Comparison of ENCODE assay signal across 10 cellular contexts in genomic region chr17:2212328-2212981, GRCh38.
DNase-seq lines count a peak whose midpoint lies in the region; ATAC-seq and TF ChIP-seq lines count a peak whose summit lies in the region.
"Had no signal": no experiment of that assay in that cellular context is flagged by ENCODE, and none has a peak within 500 bp of the region (broad histone marks: within the 10 kb centered on the region; RNA-seq: fewer than 3 reads in every experiment).

No MANE protein-coding gene starts in this region.

- H3K9me3 ChIP-seq in tibial nerve = no peaks in the 10 kb centered on the region
- H3K9me3 ChIP-seq: BLaER1 treated with 17β-estradiol and CSF1 and Interleukin-3, amounts not matched to agents 10 nM and 100 nM had no signal

- H3K27ac Mint-ChIP-seq in activated T-cell treated with anti-CD3 and anti-CD28 coated beads, Interleukin-2, amount 50 U/mL, for 24 hours = peak overlapping the region; percentile 91
- H3K27ac Mint-ChIP-seq in memory B cell = peak overlapping the region; percentile 72
- H3K27ac Mint-ChIP-seq: neural progenitor cell had no signal

- TF ChIP-seq EP300 in tibial nerve (IDR thresholded peaks at IDR 0.05) = peak in 1 of 2 donors; percentile 73

- peaks cover 20% of the 10 kb centered on the region for H3K36me3 Mint-ChIP-seq in activated T-cell treated with anti-CD3 and anti-CD28 coated beads, Interleukin-2, amount 50 U/mL, for 24 hours (ENCODE audit: low read depth)
- H3K36me3 Mint-ChIP-seq in memory B cell = peaks cover 8% of the 10 kb centered on the region

- H3K4me3 Mint-ChIP-seq in activated T-cell treated with anti-CD3 and anti-CD28 coated beads, Interleukin-2, amount 50 U/mL, for 24 hours = no peak overlapping the region
- H3K4me3 Mint-ChIP-seq in memory B cell = no peak overlapping the region
- H3K4me3 Mint-ChIP-seq: neural progenitor cell had no signal

- peaks cover 0 to 6% (median 0%) of the 10 kb centered on the region in 3 donors for H3K36me3 ChIP-seq in tibial nerve
- H3K36me3 ChIP-seq: neural progenitor cell had no signal

- no peak for ATAC-seq in memory B cell (ENCODE audit: low read depth)
- no peak for ATAC-seq in activated CD4-positive, CD25-positive, alpha-beta regulatory T cell treated with anti-CD3 and anti-CD28 coated beads, Interleukin-2, amount 50 U/mL, for 24 hours
- ATAC-seq in HG02981 (IDR thresholded peaks at IDR 0.05; ENCODE audit: unreplicated experiment) = no peak

- no peak overlapping the region for H3K4me3 ChIP-seq in coronary artery
- no peak overlapping the region for H3K4me3 ChIP-seq in tibial nerve
- H3K4me3 ChIP-seq: BLaER1 treated with 17β-estradiol and CSF1 and Interleukin-3, amounts not matched to agents 10 nM and 100 nM; neural progenitor cell had no signal

- TF ChIP-seq POLR2A in tibial nerve (IDR thresholded peaks at IDR 0.05) = no peak

- TF ChIP-seq CTCF in coronary artery (IDR thresholded peaks at IDR 0.05) = no peak
- TF ChIP-seq CTCF in tibial nerve (IDR thresholded peaks at IDR 0.05) = no peak

- peaks cover 0 to 82% (median 39%) of the 10 kb centered on the region in 4 donors for H3K4me1 ChIP-seq in tibial nerve

- DNase-seq in activated T-cell treated with anti-CD3 and anti-CD28 coated beads, Interleukin-2, amount 50 U/mL, for 24 hours = no peak
- DNase-seq in activated T-cell treated with anti-CD3 and anti-CD28 coated beads for 4 hours = no peak
- peak; percentile 80 for DNase-seq in coronary artery (ENCODE audit: low spot score)
- no peak for DNase-seq in memory B cell (ENCODE audit: low spot score in 2 of 2)
- peak; percentile 37 to 58 for DNase-seq in tibial nerve (ENCODE audit: low spot score in 2 of 2)
- no peak for DNase-seq in stimulated activated CD4-positive, alpha-beta T cell treated with anti-CD3 and anti-CD28 coated beads, Interleukin-15, amount 100 ng/mL, for 24 hours

- H3K27me3 Mint-ChIP-seq in activated T-cell treated with anti-CD3 and anti-CD28 coated beads, Interleukin-2, amount 50 U/mL, for 24 hours = no peaks in the 10 kb centered on the region
- H3K27me3 Mint-ChIP-seq in memory B cell = no peaks in the 10 kb centered on the region

- no peaks in the 10 kb centered on the region for H3K27me3 ChIP-seq in tibial nerve
- H3K27me3 ChIP-seq: BLaER1 treated with 17β-estradiol and CSF1 and Interleukin-3, amounts not matched to agents 10 nM and 100 nM; neural progenitor cell had no signal

- H3K27ac ChIP-seq in coronary artery (peak overlapping the region; percentile 81 to 88), tibial nerve (peak overlapping the region; percentile 56 to 95 (median 86))
- H3K27ac ChIP-seq: BLaER1 treated with 17β-estradiol and CSF1 and Interleukin-3, amounts not matched to agents 10 nM and 100 nM; neural progenitor cell had no signal

- 33 to 37% methylated on average over 11 of the region's 11 CpGs for WGBS in tibial nerve, 2 donors

- no peaks in the 10 kb centered on the region for H3K9me3 Mint-ChIP-seq in activated T-cell treated with anti-CD3 and anti-CD28 coated beads, Interleukin-2, amount 50 U/mL, for 24 hours
- H3K9me3 Mint-ChIP-seq in memory B cell = no peaks in the 10 kb centered on the region
- H3K9me3 Mint-ChIP-seq: neural progenitor cell had no signal

- peaks cover 54% of the 10 kb centered on the region for H3K4me1 Mint-ChIP-seq in activated T-cell treated with anti-CD3 and anti-CD28 coated beads, Interleukin-2, amount 50 U/mL, for 24 hours (ENCODE audit: low read depth)
- H3K4me1 Mint-ChIP-seq in memory B cell = peaks cover 9% of the 10 kb centered on the region

Comparison
In these comparisons a context has a peak if more than half of its experiments do, and no peak if none do; other contexts are left out.
1. DNase-seq: peak in coronary artery (single experiment) and tibial nerve (2 of 2); none in activated T-cell treated with anti-CD3 and anti-CD28 coated beads, Interleukin-2, amount 50 U/mL, for 24 hours (single experiment), activated T-cell treated with anti-CD3 and anti-CD28 coated beads for 4 hours (single experiment), memory B cell (0 of 2) and stimulated activated CD4-positive, alpha-beta T cell treated with anti-CD3 and anti-CD28 coated beads, Interleukin-15, amount 100 ng/mL, for 24 hours (single experiment).